Comparison of ENCODE assay signal across 24 cellular contexts in genomic region chrX:78452356-78452755, GRCh38.
DNase-seq lines count a peak whose midpoint lies in the region; ATAC-seq and TF ChIP-seq lines count a peak whose summit lies in the region.
"Had no signal": no experiment of that assay in that cellular context is flagged by ENCODE, and none has a peak within 500 bp of the region (broad histone marks: within the 10 kb centered on the region; RNA-seq: fewer than 3 reads in every experiment).

No MANE protein-coding gene starts in this region.

- no peaks in the 10 kb centered on the region for H3K9me3 ChIP-seq in PC-3 (ENCODE audit: low read length)
- H3K9me3 ChIP-seq in ovary, result no peaks in the 10 kb centered on the region
- H3K9me3 ChIP-seq: BE2C, SJSA1 had no signal

- peaks cover 27% of the 10 kb centered on the region for H3K4me1 ChIP-seq in PC-3 (ENCODE audit: insufficient read depth, low read length)
- no peaks in the 10 kb centered on the region for H3K4me1 ChIP-seq in ovary (ENCODE audit: insufficient read depth)
- H3K4me1 ChIP-seq: BE2C, SJSA1 had no signal

- TF ChIP-seq EP300 in ovary (IDR thresholded peaks at IDR 0.05), result no peak

- H2AFZ ChIP-seq in PC-3 (ENCODE audit: low read length), result no peak overlapping the region

- TF ChIP-seq POLR2A in ovary (IDR thresholded peaks at IDR 0.05), result no peak

- BruUV-seq in PC-3 (replicated peaks; lab: Mats Ljungman, UMichigan), result no TSS peak

- H3F3A ChIP-seq in PC-3 (ENCODE audit: low read length, unreplicated experiment), result no peaks in the 10 kb centered on the region

- peak; percentile 1 for DNase-seq in AG08396 (ENCODE audit: low spot score)
- peak; percentile 50 for DNase-seq in PC-3
- peak; percentile 8 for DNase-seq in fibroblast of gingiva (ENCODE audit: low read depth)
- peak; percentile 0 for DNase-seq in hepatic stellate cell (ENCODE audit: low spot score)
- no peak for DNase-seq in ovary
- no peak for DNase-seq in HuH-7.5 (ENCODE audit: low spot score)
- no peak for DNase-seq in SW 1271 (lab: John Stamatoyannopoulos, UW)
- no peak for DNase-seq in HPDE6-E6E7 (ENCODE audit: extremely low spot score)
- DNase-seq: BE2C; CD4-positive, CD25-positive, alpha-beta regulatory T cell; DMS79; GOT3; HCEC 1CT; Karpas-422; MM.1S; NCI-H1048; NCI-H146; NCI-H2029; NCI-H2171; NCI-H524 treated with DMSO at 0.1 percent for 48 hours; NCI-H82 had no signal

- no peak overlapping the region for H3K4me3 ChIP-seq in PC-3 (ENCODE audit: low read length)
- H3K4me3 ChIP-seq in ovary, result no peak overlapping the region
- H3K4me3 ChIP-seq: GM12878, SJSA1 had no signal

- H3K36me3 ChIP-seq in PC-3 (ENCODE audit: low read depth, low read length) (no peaks in the 10 kb centered on the region), ovary (no peaks in the 10 kb centered on the region)
- H3K36me3 ChIP-seq: BE2C, SJSA1 had no signal

- POLR2A ChIA-PET in PC-3 (lab: Charles Lee; ENCODE audit: unreplicated experiment), result interaction anchor here (0.6 kb wide), 1 partner anchor 338 kb away, joined by 5 read pairs; no protein-coding TSS in a partner anchor

- intact Hi-C loops in PC-3 (cut with micrococcal nuclease) (loop anchor here (10.0 kb wide), 1 partner anchor 62 kb away; no protein-coding TSS in a partner anchor), ovary (cut with DNase I) (no loop called here)

- no peak overlapping the region for H3K9ac ChIP-seq in PC-3 (ENCODE audit: low read length)

- TF ChIP-seq CTCF in PC-3 (conservative IDR thresholded peaks at IDR 0.05; ENCODE audit: low read depth, low read length) (no peak), ovary (IDR thresholded peaks at IDR 0.05) (no peak)

- no peaks in the 10 kb centered on the region for H4K20me1 ChIP-seq in PC-3 (ENCODE audit: low read length)

- no peaks in the 10 kb centered on the region for H3K79me2 ChIP-seq in PC-3 (ENCODE audit: low read length)

- no peaks in the 10 kb centered on the region for H3K9me2 ChIP-seq in PC-3 (replicated peaks; ENCODE audit: low read length)

- CTCF ChIA-PET in PC-3 (lab: Charles Lee), result no interaction called here

- peak overlapping the region; percentile 44 for H3K27ac ChIP-seq in PC-3 (ENCODE audit: low read length)
- no peak overlapping the region for H3K27ac ChIP-seq in ovary
- H3K27ac ChIP-seq: SJSA1 had no signal

- H3K4me2 ChIP-seq in PC-3 (ENCODE audit: low read length), result no peak overlapping the region

- ATAC-seq in PC-3, result peak; percentile 71; the same call in 1 of the 2 replicates
- ATAC-seq: GM12878, Right ventricle myocardium inferior had no signal

- H3K27me3 ChIP-seq in PC-3 (ENCODE audit: low read length) (no peaks in the 10 kb centered on the region), ovary (no peaks in the 10 kb centered on the region)
- H3K27me3 ChIP-seq: BE2C, SJSA1 had no signal

Comparison
In these comparisons a context has a peak if more than half of its experiments do, and no peak if none do; other contexts are left out.
1. DNase-seq: peak in AG08396 (single experiment), PC-3 (single experiment), fibroblast of gingiva (single experiment) and hepatic stellate cell (single experiment); none in ovary (0 of 5), HuH-7.5 (single experiment), SW 1271 (0 of 2) and HPDE6-E6E7 (single experiment).